Comparison of ENCODE assay signal across 8 cellular contexts in genomic region chr13:76885203-76886004, GRCh38. TPM values are rescaled to one million over a fixed set of nuclear protein-coding genes. Genes with fewer than 3 reads are reported as not detected.
DNase-seq lines count a peak whose midpoint lies in the region; ATAC-seq and TF ChIP-seq lines count a peak whose summit lies in the region.

No MANE protein-coding gene starts in this region.

- intact Hi-C loops in CD4-positive, alpha-beta T cell (cut with DNase I, micrococcal nuclease) = loop anchor here (1.0 to 10.0 kb wide), 6 partner anchors 63 to 1341 kb away; partner anchors contain the start of genes CLN5 (in 2 of the 2), LMO7 (in 1 of the 2), SLAIN1 (in 1 of the 2) and UCHL3 (in 1 of the 2)

- H3K27ac Mint-ChIP-seq in CD4-positive, alpha-beta T cell = peak overlapping the region; percentile 82

- H3K4me2 ChIP-seq in neuronal stem cell (ENCODE audit: insufficient read depth, low read length, poor library complexity, severe bottlenecking) = peak overlapping the region; percentile 96

- peak overlapping the region; percentile 94 for H3K14ac ChIP-seq in neuronal stem cell (ENCODE audit: low read length)

- peak overlapping the region; percentile 39 for H2BK5ac ChIP-seq in neuronal stem cell (ENCODE audit: low read length)

- H4K8ac ChIP-seq in neuronal stem cell (ENCODE audit: low read depth, low read length) = peak overlapping the region; percentile 88

- H2BK120ac ChIP-seq in neuronal stem cell (ENCODE audit: low read depth, low read length) = peak overlapping the region; percentile 35

- peak overlapping the region; percentile 30 for H2BK12ac ChIP-seq in neuronal stem cell (ENCODE audit: low read length)

- peak overlapping the region; percentile 91 for H3K4me3 Mint-ChIP-seq in CD4-positive, alpha-beta T cell

- DNase-seq in CD4-positive, alpha-beta T cell = peak in 9 of 10 experiments; percentile 20 to 61 (median 46)
- peak; percentile 66 to 81 (median 73) for DNase-seq in Peyer's patch
- DNase-seq in activated gamma-delta T cell (lab: John Stamatoyannopoulos, UW) = peak; percentile 16
- DNase-seq in fibroblast of villous mesenchyme (ENCODE audit: low read depth) = peak; percentile 75
- peak; percentile 48 for DNase-seq in neuronal stem cell (ENCODE audit: low spot score)

- TF ChIP-seq CTCF in CD4-positive, alpha-beta T cell (IDR thresholded peaks at IDR 0.05) = no peak
- TF ChIP-seq CTCF in Peyer's patch (IDR thresholded peaks at IDR 0.05) (peak in 4 of 6 experiments; percentile 8 to 24 (median 22)), fibroblast of villous mesenchyme (IDR thresholded peaks at IDR 0.05; ENCODE audit: insufficient read depth, low read depth, low read length) (peak; percentile 32)

- H3K4ac ChIP-seq in neuronal stem cell (ENCODE audit: low read length) = no peak overlapping the region

- H2AFZ ChIP-seq in neuronal stem cell (ENCODE audit: low read length) = peak overlapping the region; percentile 99

- no peaks in the 10 kb centered on the region for H3K27me3 ChIP-seq in CD4-positive, alpha-beta T cell (ENCODE audit: control insufficient read depth, insufficient read depth, low read length)
- H3K27me3 ChIP-seq in Peyer's patch = no peaks in the 10 kb centered on the region
- H3K27me3 ChIP-seq in neuronal stem cell (ENCODE audit: control insufficient read depth in 3 of 3, insufficient read depth in 3 of 3, low read depth in 1 of 3, low read length in 3 of 3) = peaks cover 2 to 64% (median 29%) of the 10 kb centered on the region in 3 experiments
- H3K27me3 ChIP-seq in thymus (ENCODE audit: control insufficient read depth, insufficient read depth) = no peaks in the 10 kb centered on the region

- H3K4me1 Mint-ChIP-seq in CD4-positive, alpha-beta T cell (ENCODE audit: low read depth) = peaks cover 48% of the 10 kb centered on the region

- no peak overlapping the region for H3K27ac ChIP-seq in CD4-positive, alpha-beta T cell (ENCODE audit: low read depth, low read length)
- H3K27ac ChIP-seq in Peyer's patch (peak overlapping the region; percentile 71 to 89 (median 83)), neuronal stem cell (replicated peaks; ENCODE audit: low read length) (no peak overlapping the region), thymus (ENCODE audit: low read depth) (peak overlapping the region; percentile 86)

- POLR2A ChIA-PET in CD4-positive, alpha-beta T cell (lab: Charles Lee) = interaction anchor here (0.5 to 3.0 kb wide), 20 partner anchors 10 to 1348 kb away, joined by 3 to 35 read pairs (median 6); partner anchors contain the start of genes CLN5, COMMD6 and FBXL3

- no peak for TF ChIP-seq POLR2A in Peyer's patch (IDR thresholded peaks at IDR 0.05)

- H3K27me3 Mint-ChIP-seq in CD4-positive, alpha-beta T cell = peaks cover 7% of the 10 kb centered on the region

- CTCF ChIA-PET in CD4-positive, alpha-beta T cell (lab: Charles Lee) = interaction anchor here (0.6 to 1.8 kb wide), 7 partner anchors 10 to 1009 kb away, joined by 3 to 10 read pairs (median 3); no protein-coding TSS in a partner anchor

- H2BK15ac ChIP-seq in neuronal stem cell (ENCODE audit: low read length) = no peak overlapping the region

- no peaks in the 10 kb centered on the region for H3K79me1 ChIP-seq in neuronal stem cell (ENCODE audit: low read depth, low read length)

- H2AK5ac ChIP-seq in neuronal stem cell (ENCODE audit: low read depth, low read length) = peak overlapping the region; percentile 83

- H3K9ac ChIP-seq in neuronal stem cell (ENCODE audit: low read depth, low read length, poor library complexity) = peak overlapping the region; percentile 87

- peak overlapping the region; percentile 93 for H3K18ac ChIP-seq in neuronal stem cell (ENCODE audit: low read length)

- H3K9me3 Mint-ChIP-seq in CD4-positive, alpha-beta T cell = no peaks in the 10 kb centered on the region

- WGBS in neuronal stem cell (ENCODE audit: extremely low coverage in 2 of 2, insufficient read length in 2 of 2, insufficient replicate concordance in 1 of 2), 2 donors = no CpG with 5 or more reads among the region's 94 CpGs
- WGBS in thymus = under 1% methylated on average over 94 of the region's 94 CpGs

- H3K9me3 ChIP-seq in CD4-positive, alpha-beta T cell (ENCODE audit: control insufficient read depth, low read length) = no peaks in the 10 kb centered on the region
- no peaks in the 10 kb centered on the region for H3K9me3 ChIP-seq in Peyer's patch
- H3K9me3 ChIP-seq in neuronal stem cell (replicated peaks in 1 of 2; ENCODE audit: control insufficient read depth in 2 of 2, insufficient read depth in 1 of 2, low read depth in 1 of 2, low read length in 2 of 2) = no peaks in the 10 kb centered on the region
- H3K9me3 ChIP-seq in thymus (ENCODE audit: control insufficient read depth) = no peaks in the 10 kb centered on the region

- no peaks in the 10 kb centered on the region for H3K36me3 ChIP-seq in Peyer's patch
- H3K36me3 ChIP-seq in neuronal stem cell (replicated peaks in 1 of 2; ENCODE audit: control insufficient read depth in 2 of 2, insufficient read depth in 2 of 2, low read length in 2 of 2) = no peaks in the 10 kb centered on the region
- no peaks in the 10 kb centered on the region for H3K36me3 ChIP-seq in thymus (ENCODE audit: control insufficient read depth, insufficient read depth)

- no peaks in the 10 kb centered on the region for H3K36me3 Mint-ChIP-seq in CD4-positive, alpha-beta T cell (ENCODE audit: low read depth)

- ATAC-seq in CD4-positive, alpha-beta T cell (ENCODE audit: poor library complexity) = peak; percentile 47
- ATAC-seq in GM19372 (IDR thresholded peaks at IDR 0.05; ENCODE audit: low read depth, unreplicated experiment) (peak; percentile 40), HG03460 (IDR thresholded peaks at IDR 0.05; ENCODE audit: unreplicated experiment) (peak; percentile 45)

- H3K4me3 ChIP-seq in Peyer's patch (peak overlapping the region; percentile 60 to 74 (median 70)), fibroblast of villous mesenchyme (ENCODE audit: low read depth, low read length) (peak overlapping the region; percentile 67), neuronal stem cell (ENCODE audit: low read length in 2 of 2) (peak overlapping the region; percentile 55 to 80), thymus (ENCODE audit: low read length) (peak overlapping the region; percentile 72)

- H3K4me1 ChIP-seq in Peyer's patch = peaks cover 0 to 21% (median 2%) of the 10 kb centered on the region in 4 donors
- H3K4me1 ChIP-seq in neuronal stem cell (ENCODE audit: control insufficient read depth in 2 of 2, insufficient read depth in 1 of 2, low read depth in 1 of 2, low read length in 2 of 2) = peaks cover 2 to 3% of the 10 kb centered on the region in 2 donors
- peaks cover 8% of the 10 kb centered on the region for H3K4me1 ChIP-seq in thymus (ENCODE audit: control insufficient read depth, insufficient read depth, low read length)

- H3K23ac ChIP-seq in neuronal stem cell (ENCODE audit: low read depth, low read length, poor library complexity) = peak overlapping the region; percentile 85

- no peak overlapping the region for H4K91ac ChIP-seq in neuronal stem cell (ENCODE audit: low read depth, low read length, poor library complexity)

RNA-seq across cellular contexts. Expression of gene KCTD12, which starts 0.8 kb away (rescaled TPM):
- 1 to 10 TPM; 4.8 to 4.9 TPM for total RNA-seq in CD4-positive, alpha-beta T cell
- 10 to 100 TPM; 11.4 to 47.0 (median 21.3) TPM for total RNA-seq in Peyer's patch
- 16.1 and 18.6 TPM in 2 replicates for total RNA-seq in fibroblast of villous mesenchyme
- polyA plus RNA-seq in neuronal stem cell (2013, experiment 1 of 2) = 2.8 TPM
- polyA plus RNA-seq in neuronal stem cell (2013, experiment 2 of 2) = 2.7 TPM
- polyA plus RNA-seq in thymus = 35.4 TPM

Comparison
In these comparisons a context has a peak if more than half of its experiments do, and no peak if none do; other contexts are left out.
1. DNase-seq: peak in every context shown above with its lines; median percentile 75 in fibroblast of villous mesenchyme; 73 in Peyer's patch; 48 in neuronal stem cell; 46 in CD4-positive, alpha-beta T cell; 16 in activated gamma-delta T cell.
2. H3K27ac ChIP-seq: peak in Peyer's patch (4 of 4) and thymus (single experiment); none in CD4-positive, alpha-beta T cell (single experiment) and neuronal stem cell (single experiment).
3. Peak in every context shown above with its lines, with median percentiles within 50 percentile points of each other: ATAC-seq and H3K4me3 ChIP-seq.